Comparison of ENCODE assay signal across 1 cellular context in genomic region chr10:3424102-3424803, GRCh38.
TF ChIP-seq lines count a peak whose summit lies in the region.

No MANE protein-coding gene starts in this region.

TF ChIP-seq in HEK293, 187 proteins besides CTCF, POLR2A, EP300 and RAD21 (continued from another document):
- TF ChIP-seq ZNF692 (tag by site-specific recombination; IDR thresholded peaks at IDR 0.05) (no peak), ZNF48 (tag by site-specific recombination; IDR thresholded peaks at IDR 0.05) (no peak), ZNF660 (tag by site-specific recombination; IDR thresholded peaks at IDR 0.05) (no peak), ZNF16 (tag by site-specific recombination; IDR thresholded peaks at IDR 0.05; ENCODE audit: low read depth) (no peak), ZNF600 (tag by site-specific recombination; IDR thresholded peaks at IDR 0.05) (no peak), GFI1B (tag by site-specific recombination; IDR thresholded peaks at IDR 0.05) (no peak), TRIM28 (IDR thresholded peaks at IDR 0.05; ENCODE audit: borderline replicate concordance, low read length) (no peak), ZNF843 (tag by site-specific recombination; IDR thresholded peaks at IDR 0.05) (no peak), ZFP69B (tag by site-specific recombination; IDR thresholded peaks at IDR 0.05) (no peak), ZNF169 (tag by site-specific recombination; IDR thresholded peaks at IDR 0.05) (no peak), ZNF561 (tag by site-specific recombination; IDR thresholded peaks at IDR 0.05; ENCODE audit: borderline replicate concordance) (no peak), ZNF366 (tag by site-specific recombination; conservative IDR thresholded peaks at IDR 0.05) (0 out of 2 replicates have a peak, but pooled peaks have one; percentile 17), ZNF10 (tag by site-specific recombination; IDR thresholded peaks at IDR 0.05) (0 out of 2 replicates have a peak, but pooled peaks have one; percentile 20), ZEB2 (tag by site-specific recombination; IDR thresholded peaks at IDR 0.05) (0 out of 2 replicates have a peak, but pooled peaks have one; percentile 34)
